8 cellular contexts compared by ENCODE assay signal in genomic region chr6:127120787-127121636, GRCh38. TPM values are rescaled to one million over a fixed set of nuclear protein-coding genes. Genes with fewer than 3 reads are reported as not detected.
DNase-seq lines count a peak whose midpoint lies in the region; ATAC-seq and TF ChIP-seq lines count a peak whose summit lies in the region.

No MANE protein-coding gene starts in this region.

- no peaks in the 10 kb centered on the region for H3K27me3 Mint-ChIP-seq in Caco-2 (ENCODE audit: insufficient read depth, unreplicated experiment)

- H3K4me3 ChIP-seq in Caco-2 (ENCODE audit: low read depth, low read length) (no peak overlapping the region), muscle layer of colon (ENCODE audit: low read depth in 1 of 2, low read length in 2 of 2) (peak overlapping the region; percentile 70 to 73)

- ATAC-seq in GM19467 (IDR thresholded peaks at IDR 0.05; ENCODE audit: unreplicated experiment) (peak; percentile 86), HG03558 (IDR thresholded peaks at IDR 0.05; ENCODE audit: extremely low read depth, unreplicated experiment) (peak; percentile 87), esophagus mucosa (peak; percentile 69)

- H3K4me1 ChIP-seq in Caco-2 (0 out of 2 replicates have a peak, but pooled peaks cover 2% of the 10 kb centered on the region), muscle layer of colon (ENCODE audit: insufficient read depth, low read length) (peaks cover 14% of the 10 kb centered on the region)

- H3K9me3 ChIP-seq in Caco-2, result no peaks in the 10 kb centered on the region
- H3K9me3 ChIP-seq in muscle layer of colon (ENCODE audit: low read length), result no peaks in the 10 kb centered on the region

- H3K4me3 Mint-ChIP-seq in Caco-2 (ENCODE audit: unreplicated experiment), result no peak overlapping the region

- TF ChIP-seq CTCF in Caco-2 (IDR thresholded peaks at IDR 0.05; ENCODE audit: insufficient read depth in 1 of 2, low read depth in 1 of 2, low read length in 1 of 2, severe bottlenecking in 1 of 2, unreplicated experiment in 1 of 2), result peak; percentile 83 to 88

- H3K27ac ChIP-seq in muscle layer of colon (ENCODE audit: low read depth, low read length), result no peak overlapping the region

- peak; percentile 81 to 87 for DNase-seq in Caco-2
- peak; percentile 71 for DNase-seq in NCI-H82 treated with DMSO at 0.1 percent for 48 hours (lab: John Stamatoyannopoulos, UW; ENCODE audit: unreplicated experiment)
- peak; percentile 4 for DNase-seq in activated CD8-positive, alpha-beta memory T cell treated with anti-CD3 and anti-CD28 coated beads, Interleukin-2, amount 50 U/mL, for 1 hour (ENCODE audit: extremely low read depth)
- DNase-seq in stimulated activated naive CD4-positive, alpha-beta T cell treated with Interleukin-2 at 50 U/mL for 16 hours (lab: John Stamatoyannopoulos, UW), result peak; percentile 28

- H3K36me3 ChIP-seq in Caco-2 (ENCODE audit: control insufficient read depth, insufficient read depth, low read length) (no peaks in the 10 kb centered on the region), muscle layer of colon (ENCODE audit: insufficient read depth, low read length) (no peaks in the 10 kb centered on the region)

- H3K9me3 Mint-ChIP-seq in Caco-2 (ENCODE audit: unreplicated experiment), result peaks cover 10% of the 10 kb centered on the region

- CTCF ChIA-PET in Caco-2 (lab: Charles Lee), result no interaction called here

- H3K9ac ChIP-seq in muscle layer of colon (ENCODE audit: low read length), result no peak overlapping the region

- no peaks in the 10 kb centered on the region for H3K27me3 ChIP-seq in Caco-2 (replicated peaks; ENCODE audit: control insufficient read depth, insufficient read depth, low read length)
- peaks cover 5 to 25% of the 10 kb centered on the region in 2 donors for H3K27me3 ChIP-seq in muscle layer of colon (ENCODE audit: control insufficient read depth in 1 of 2, insufficient read depth in 2 of 2, low read length in 2 of 2)

- H3K4me1 Mint-ChIP-seq in Caco-2 (ENCODE audit: low read depth, unreplicated experiment), result peaks cover 14% of the 10 kb centered on the region

- H3K27ac Mint-ChIP-seq in Caco-2 (ENCODE audit: unreplicated experiment), result peak overlapping the region; percentile 22

- BruUV-seq in Caco-2 (replicated peaks; lab: Mats Ljungman, UMichigan), result no TSS peak

- POLR2A ChIA-PET in Caco-2 (lab: Charles Lee), result no interaction called here

- intact Hi-C loops in Caco-2 (cut with micrococcal nuclease; ENCODE audit: unreplicated experiment), result loop anchor here (1.0 to 10.0 kb wide), 10 partner anchors 317 to 1126 kb away; partner anchors contain the start of gene CENPW

- H3K36me3 Mint-ChIP-seq in Caco-2 (ENCODE audit: insufficient read depth, unreplicated experiment), result no peaks in the 10 kb centered on the region

RNA-seq across cellular contexts. Expression of gene RSPO3, which starts 2.5 kb away (rescaled TPM):
- total RNA-seq in Caco-2 (2022), result 0.11 TPM in 1 of 2 replicates, not detected in the other
- 1.4 TPM for total RNA-seq in esophagus mucosa

Comparison
In these comparisons a context has a peak if more than half of its experiments do, and no peak if none do; other contexts are left out.
1. DNase-seq: peak in every context shown above with its lines; median percentile 84 in Caco-2; 71 in NCI-H82 treated with DMSO at 0.1 percent for 48 hours; 28 in stimulated activated naive CD4-positive, alpha-beta T cell treated with Interleukin-2 at 50 U/mL for 16 hours; 4 in activated CD8-positive, alpha-beta memory T cell treated with anti-CD3 and anti-CD28 coated beads, Interleukin-2, amount 50 U/mL, for 1 hour.